10 cellular contexts compared by ENCODE assay signal in the genomic region with DNA sequence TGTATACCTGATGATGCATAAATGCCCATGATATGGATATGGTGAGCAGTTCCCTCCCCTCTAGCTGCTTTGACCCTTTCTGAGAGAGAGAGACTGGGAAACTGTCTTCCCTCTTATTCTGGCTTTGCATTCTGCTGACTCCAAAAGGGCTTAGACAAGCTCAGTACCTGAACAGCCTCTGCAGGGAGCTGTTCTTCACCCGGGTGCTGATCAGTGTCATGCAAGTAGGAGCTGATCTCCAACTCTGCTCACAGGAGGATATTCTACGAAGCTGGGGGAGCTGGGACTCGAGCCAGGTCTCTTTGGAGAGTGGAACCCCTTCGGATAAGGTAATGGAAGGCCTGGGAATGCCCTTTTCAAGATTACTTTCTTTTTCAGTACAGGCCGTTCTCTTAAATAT.
DNase-seq lines count a peak whose midpoint lies in the region; ATAC-seq and TF ChIP-seq lines count a peak whose summit lies in the region.
"Had no signal": no experiment of that assay in that cellular context is flagged by ENCODE, and none has a peak within 500 bp of the region (broad histone marks: within the 10 kb centered on the region; RNA-seq: fewer than 3 reads in every experiment).

No MANE protein-coding gene starts in this region.

- DNase-seq in activated naive CD4-positive, alpha-beta T cell treated with anti-CD3 and anti-CD28 coated beads for 36 hours, result peak; percentile 30
- DNase-seq in activated naive CD4-positive, alpha-beta T cell treated with anti-CD3 and anti-CD28 coated beads, Interleukin-2, amount 50 U/mL, for 16 hours, result no peak
- DNase-seq in SK-N-SH (no peak), globus pallidus (ENCODE audit: low spot score) (peak; percentile 42), sciatic nerve (ENCODE audit: low spot score) (no peak), NCI-H526 (lab: John Stamatoyannopoulos, UW) (no peak), NCI-H226 (no peak)
- peak; percentile 24 for DNase-seq in stimulated activated CD8-positive, alpha-beta memory T cell treated with anti-CD3 and anti-CD28 coated beads, Interleukin-4, amount 100 ng/mL, for 48 hours
- DNase-seq: stimulated activated naive B cell treated with anti-CD40 and anti-IgM and Interleukin-4, amounts not matched to agents 10 μg/mL and 1 μg/mL and 100 μg/mL, for 72 hours had no signal

- ATAC-seq in sciatic nerve, result no peak
- ATAC-seq: stimulated activated naive B cell treated with anti-CD40 and anti-IgM and Interleukin-4, amounts not matched to agents 10 μg/mL and 1 μg/mL and 100 μg/mL, for 72 hours had no signal

- H3K79me2 ChIP-seq in SK-N-SH (ENCODE audit: insufficient read depth), result no peaks in the 10 kb centered on the region

- no peak overlapping the region for H3K27ac Mint-ChIP-seq in activated naive CD4-positive, alpha-beta T cell treated with anti-CD3 and anti-CD28 coated beads for 36 hours
- H3K27ac Mint-ChIP-seq: B cell; stimulated activated naive B cell treated with anti-CD40 and anti-IgM and Interleukin-4, amounts not matched to agents 10 μg/mL and 1 μg/mL and 100 μg/mL, for 72 hours had no signal

- no peaks in the 10 kb centered on the region for H3K9me3 ChIP-seq in SK-N-SH

- no peaks in the 10 kb centered on the region for H3K9me3 Mint-ChIP-seq in activated naive CD4-positive, alpha-beta T cell treated with anti-CD3 and anti-CD28 coated beads for 36 hours
- H3K9me3 Mint-ChIP-seq: stimulated activated naive B cell treated with anti-CD40 and anti-IgM and Interleukin-4, amounts not matched to agents 10 μg/mL and 1 μg/mL and 100 μg/mL, for 72 hours had no signal

- no peak overlapping the region for H2AFZ ChIP-seq in SK-N-SH (ENCODE audit: low read depth)

- WGBS in SK-N-SH (ENCODE audit: low lambda C conversion rate), result 40% methylated on average over 5 of the region's 5 CpGs

- no peaks in the 10 kb centered on the region for H3K4me1 ChIP-seq in SK-N-SH (ENCODE audit: control insufficient read depth in 1 of 2, insufficient read depth in 2 of 2, low read depth in 1 of 2, low read length in 1 of 2)

- no peak overlapping the region for H3K4me3 Mint-ChIP-seq in activated naive CD4-positive, alpha-beta T cell treated with anti-CD3 and anti-CD28 coated beads for 36 hours
- H3K4me3 Mint-ChIP-seq: B cell; stimulated activated naive B cell treated with anti-CD40 and anti-IgM and Interleukin-4, amounts not matched to agents 10 μg/mL and 1 μg/mL and 100 μg/mL, for 72 hours had no signal

- no peaks in the 10 kb centered on the region for H3K9me2 ChIP-seq in SK-N-SH

- H4K20me1 ChIP-seq in SK-N-SH (ENCODE audit: insufficient read depth), result no peaks in the 10 kb centered on the region

- TF ChIP-seq CTCF in SK-N-SH (IDR thresholded peaks at IDR 0.05), result no peak

- no peaks in the 10 kb centered on the region for H3K36me3 ChIP-seq in SK-N-SH (replicated peaks in 1 of 2; ENCODE audit: control insufficient read depth in 1 of 2, insufficient read depth in 2 of 2, low read length in 1 of 2)

- intact Hi-C loops in activated naive CD4-positive, alpha-beta T cell treated with anti-CD3 and anti-CD28 coated beads for 36 hours (cut with micrococcal nuclease), result no loop called here
- intact Hi-C loops in sciatic nerve (cut with DNase I), result no loop called here

- no peak overlapping the region for H3K27ac ChIP-seq in SK-N-SH (ENCODE audit: low read depth in 2 of 2, low read length in 1 of 2)

- H3K27me3 ChIP-seq in SK-N-SH (ENCODE audit: insufficient read depth), result no peaks in the 10 kb centered on the region

- H3K27me3 Mint-ChIP-seq in activated naive CD4-positive, alpha-beta T cell treated with anti-CD3 and anti-CD28 coated beads for 36 hours (ENCODE audit: low read depth), result peaks cover 2% of the 10 kb centered on the region
- H3K27me3 Mint-ChIP-seq: stimulated activated naive B cell treated with anti-CD40 and anti-IgM and Interleukin-4, amounts not matched to agents 10 μg/mL and 1 μg/mL and 100 μg/mL, for 72 hours had no signal

- TF ChIP-seq RAD21 in SK-N-SH (IDR thresholded peaks at IDR 0.05; ENCODE audit: low read length), result no peak

- H3K4me1 Mint-ChIP-seq in activated naive CD4-positive, alpha-beta T cell treated with anti-CD3 and anti-CD28 coated beads for 36 hours (ENCODE audit: low read depth), result no peaks in the 10 kb centered on the region
- H3K4me1 Mint-ChIP-seq: B cell; stimulated activated naive B cell treated with anti-CD40 and anti-IgM and Interleukin-4, amounts not matched to agents 10 μg/mL and 1 μg/mL and 100 μg/mL, for 72 hours had no signal

- CTCF ChIA-PET in activated naive CD4-positive, alpha-beta T cell treated with anti-CD3 and anti-CD28 coated beads for 36 hours (lab: Charles Lee), result interaction anchor here (1.4 kb wide), 1 partner anchor 10 kb away, joined by 3 read pairs; no protein-coding TSS in a partner anchor
- CTCF ChIA-PET in SK-N-SH (lab: Yijun Ruan, JAX), result interaction anchor here (0.8 kb wide), 1 partner anchor 8 kb away, joined by 3 read pairs; no protein-coding TSS in a partner anchor

- POLR2A ChIA-PET in SK-N-SH (lab: Yijun Ruan, JAX), result no interaction called here

- H3K9ac ChIP-seq in SK-N-SH, result no peak overlapping the region

- H3K4me3 ChIP-seq in SK-N-SH (ENCODE audit: low read depth in 2 of 2, low read length in 1 of 2), result no peak overlapping the region

- no peaks in the 10 kb centered on the region for H3F3A ChIP-seq in SK-N-SH (replicated peaks; ENCODE audit: insufficient read depth)

- H3K36me3 Mint-ChIP-seq in activated naive CD4-positive, alpha-beta T cell treated with anti-CD3 and anti-CD28 coated beads for 36 hours (ENCODE audit: low read depth), result no peaks in the 10 kb centered on the region
- H3K36me3 Mint-ChIP-seq: stimulated activated naive B cell treated with anti-CD40 and anti-IgM and Interleukin-4, amounts not matched to agents 10 μg/mL and 1 μg/mL and 100 μg/mL, for 72 hours had no signal

- H3K4me2 ChIP-seq in SK-N-SH, result no peak overlapping the region

- no peak for TF ChIP-seq EP300 in SK-N-SH (IDR thresholded peaks at IDR 0.05; ENCODE audit: borderline replicate concordance in 1 of 2, low read depth in 1 of 2, low read length in 1 of 2)

TF ChIP-seq in SK-N-SH, 30 proteins besides CTCF, POLR2A, EP300 and RAD21:
- no peak for TF ChIP-seq NRF1 (IDR thresholded peaks at IDR 0.05; ENCODE audit: low read depth, low read length)
- no peak for TF ChIP-seq NFIC (IDR thresholded peaks at IDR 0.05; ENCODE audit: borderline replicate concordance)
- no peak for TF ChIP-seq FOSL2 (IDR thresholded peaks at IDR 0.05; ENCODE audit: borderline replicate concordance, low read depth)
- TF ChIP-seq REST (IDR thresholded peaks at IDR 0.05; ENCODE audit: low read depth, low read length), result peak; percentile 97
- no peak for TF ChIP-seq RFX5 (IDR thresholded peaks at IDR 0.05; ENCODE audit: low read length)
- TF ChIP-seq RCOR1 (IDR thresholded peaks at IDR 0.05; ENCODE audit: low read length), result no peak

Comparison
In these comparisons a context has a peak if more than half of its experiments do, and no peak if none do; other contexts are left out.
1. DNase-seq: peak in activated naive CD4-positive, alpha-beta T cell treated with anti-CD3 and anti-CD28 coated beads for 36 hours (single experiment), globus pallidus (single experiment) and stimulated activated CD8-positive, alpha-beta memory T cell treated with anti-CD3 and anti-CD28 coated beads, Interleukin-4, amount 100 ng/mL, for 48 hours (single experiment); none in activated naive CD4-positive, alpha-beta T cell treated with anti-CD3 and anti-CD28 coated beads, Interleukin-2, amount 50 U/mL, for 16 hours (single experiment), SK-N-SH (single experiment), sciatic nerve (single experiment), NCI-H526 (0 of 2) and NCI-H226 (single experiment).